In genomic region chr11:65661599-65662246, GRCh38 we compare ENCODE assay signal across 9 cellular contexts. TPM values are rescaled to one million over a fixed set of nuclear protein-coding genes. Genes with fewer than 3 reads are reported as not detected.
DNase-seq lines count a peak whose midpoint lies in the region; ATAC-seq and TF ChIP-seq lines count a peak whose summit lies in the region.
"Had no signal": no experiment of that assay in that cellular context is flagged by ENCODE, and none has a peak within 500 bp of the region (broad histone marks: within the 10 kb centered on the region; RNA-seq: fewer than 3 reads in every experiment).

No MANE protein-coding gene starts in this region.

- H3K9me3 Mint-ChIP-seq in T-helper 2 cell treated with Interferon-gamma antibody and Interleukin-4, amounts not matched to agents 5 μg/mL and 100 μg/mL, for 36 hours = no peaks in the 10 kb centered on the region

- H3K36me3 ChIP-seq in adrenal gland (replicated peaks in 1 of 2) = peaks cover 0 to 46% of the 10 kb centered on the region in 2 donors
- H3K36me3 ChIP-seq in left lung = peaks cover 0 to 49% of the 10 kb centered on the region in 2 donors
- peaks cover 47% of the 10 kb centered on the region for H3K36me3 ChIP-seq in thoracic aorta

- H3K27me3 ChIP-seq in adrenal gland (no peaks in the 10 kb centered on the region), left lung (no peaks in the 10 kb centered on the region), thoracic aorta (replicated peaks; ENCODE audit: insufficient read depth) (no peaks in the 10 kb centered on the region)

- H3K4me1 ChIP-seq in adrenal gland (replicated peaks in 1 of 2) (peaks cover 10 to 22% of the 10 kb centered on the region in 2 donors), left lung (peaks cover 11 to 57% of the 10 kb centered on the region in 2 donors), thoracic aorta (ENCODE audit: control insufficient read depth in 1 of 2, low read depth in 2 of 2) (peaks cover 14 to 25% of the 10 kb centered on the region in 2 donors)

- peak overlapping the region; percentile 79 for H3K27ac Mint-ChIP-seq in T-helper 2 cell treated with Interferon-gamma antibody and Interleukin-4, amounts not matched to agents 5 μg/mL and 100 μg/mL, for 36 hours

- ATAC-seq in left lung = no peak
- ATAC-seq in thoracic aorta (ENCODE audit: insufficient number of reproducible peaks, low FRiP score, low read depth) = no peak
- no peak for ATAC-seq in HG03097 (IDR thresholded peaks at IDR 0.05; ENCODE audit: low FRiP score, unreplicated experiment)
- no peak for ATAC-seq in HG02852 (IDR thresholded peaks at IDR 0.05; ENCODE audit: unreplicated experiment)

- H3K4me3 ChIP-seq in adrenal gland = peak overlapping the region; percentile 39 to 97 (median 83)
- H3K4me3 ChIP-seq in left lung = peak overlapping the region; percentile 81
- H3K4me3 ChIP-seq in thoracic aorta = peak overlapping the region; percentile 93

- WGBS in adrenal gland, 4 donors = 52 to 100% (median 54%) methylated on average over 1 to 25 of the region's 25 CpGs

- intact Hi-C loops in adrenal gland (cut with DNase I) = no loop called here
- intact Hi-C loops in left lung (cut with DNase I) = no loop called here

- peak overlapping the region; percentile 86 for H3K4me3 Mint-ChIP-seq in T-helper 2 cell treated with Interferon-gamma antibody and Interleukin-4, amounts not matched to agents 5 μg/mL and 100 μg/mL, for 36 hours

- H3K4me1 Mint-ChIP-seq in T-helper 2 cell treated with Interferon-gamma antibody and Interleukin-4, amounts not matched to agents 5 μg/mL and 100 μg/mL, for 36 hours (ENCODE audit: low read depth) = peaks cover 20% of the 10 kb centered on the region

- no peak for DNase-seq in T-helper 2 cell treated with Interferon-gamma antibody and Interleukin-4, amounts not matched to agents 5 μg/mL and 100 μg/mL, for 36 hours (ENCODE audit: low spot score)
- DNase-seq in T-helper 2 cell (no peak), adrenal gland (peak in 5 of 7 donors; percentile 9 to 35 (median 23)), left lung (no peak), thoracic aorta (ENCODE audit: low spot score) (no peak), kidney tubule cell (ENCODE audit: low spot score) (no peak)
- DNase-seq: NCI-H1694 had no signal

- TF ChIP-seq CTCF in adrenal gland (IDR thresholded peaks at IDR 0.05) = no peak
- no peak for TF ChIP-seq CTCF in left lung (IDR thresholded peaks at IDR 0.05)
- TF ChIP-seq CTCF in thoracic aorta (IDR thresholded peaks at IDR 0.05) = no peak

- peaks cover 43% of the 10 kb centered on the region for H3K36me3 Mint-ChIP-seq in T-helper 2 cell treated with Interferon-gamma antibody and Interleukin-4, amounts not matched to agents 5 μg/mL and 100 μg/mL, for 36 hours (ENCODE audit: low read depth)

- no peaks in the 10 kb centered on the region for H3K27me3 Mint-ChIP-seq in T-helper 2 cell treated with Interferon-gamma antibody and Interleukin-4, amounts not matched to agents 5 μg/mL and 100 μg/mL, for 36 hours (ENCODE audit: low read depth)

- no peak for TF ChIP-seq POLR2A in adrenal gland (IDR thresholded peaks at IDR 0.05)

- H3K27ac ChIP-seq in adrenal gland (peak overlapping the region; percentile 94 to 100 (median 98)), left lung (peak overlapping the region; percentile 95 to 98), thoracic aorta (peak overlapping the region; percentile 98 to 99)

- H3K9me3 ChIP-seq in adrenal gland (replicated peaks in 1 of 3) (no peaks in the 10 kb centered on the region), left lung (no peaks in the 10 kb centered on the region), thoracic aorta (no peaks in the 10 kb centered on the region)

RNA-seq across cellular contexts. Expression of gene RELA, which starts 1.0 kb away (rescaled TPM):
- total RNA-seq in adrenal gland (10 to 100 TPM; 31.7 to 76.2 (median 69.6) TPM), left lung (10 to 100 TPM; 56.5 to 67.9 TPM), thoracic aorta (10 to 100 TPM; 81.5 to 84.4 TPM)
- polyA plus RNA-seq in adrenal gland = 10 to 100 TPM; 38.2 to 64.6 (median 46.7) TPM

RNA-seq across cellular contexts. Expression of gene SIPA1, which starts 23.8 kb away (rescaled TPM):
- total RNA-seq in adrenal gland (100 to 1,000 TPM in 1 of 8 donors, 10 to 100 TPM in 7; 51.3 to 108 (median 76.3) TPM), left lung (100 to 1,000 TPM in 1 of 2 donors, 10 to 100 TPM in 1; 77.3 to 107 TPM), thoracic aorta (10 to 100 TPM; 47.9 to 69.8 TPM)
- 100 to 1,000 TPM in 2 of 3 donors, 1 to 10 TPM in 1; 8.7 to 377 (median 171) TPM for polyA plus RNA-seq in adrenal gland

RNA-seq across cellular contexts. Expression of gene PCNX3, which starts 46.1 kb away (rescaled TPM):
- total RNA-seq in adrenal gland = 10 to 100 TPM; 28.6 to 45.0 (median 41.9) TPM
- 10 to 100 TPM in 2 of 3 donors, 1 to 10 TPM in 1; 9.0 to 29.9 (median 19.2) TPM for polyA plus RNA-seq in adrenal gland
- total RNA-seq in left lung = 10 to 100 TPM; 36.7 to 44.5 TPM
- 10 to 100 TPM; 37.5 to 39.5 TPM for total RNA-seq in thoracic aorta

RNA-seq across cellular contexts. Expression of gene MAP3K11, which starts 47.7 kb away (rescaled TPM):
- total RNA-seq in adrenal gland (10 to 100 TPM; 40.2 to 84.4 (median 57.8) TPM), left lung (100 to 1,000 TPM in 1 of 2 donors, 10 to 100 TPM in 1; 74.7 to 100 TPM), thoracic aorta (10 to 100 TPM; 48.3 to 62.8 TPM)
- 100 to 1,000 TPM in 1 of 3 donors, 10 to 100 TPM in 2; 11.1 to 143 (median 85.2) TPM for polyA plus RNA-seq in adrenal gland

RNA-seq across cellular contexts. Expression of gene KAT5, which starts 50.3 kb away (rescaled TPM):
- total RNA-seq in adrenal gland = 10 to 100 TPM; 55.9 to 89.6 (median 66.8) TPM
- polyA plus RNA-seq in adrenal gland = 100 to 1,000 TPM in 2 of 3 donors, 10 to 100 TPM in 1; 52.0 to 199 (median 107) TPM
- 10 to 100 TPM; 57.0 to 67.1 TPM for total RNA-seq in left lung
- 10 to 100 TPM; 49.0 to 50.5 TPM for total RNA-seq in thoracic aorta

Comparison
In these comparisons a context has a peak if more than half of its experiments do, and no peak if none do; other contexts are left out.
1. DNase-seq: peak in adrenal gland (5 of 7); none in T-helper 2 cell treated with Interferon-gamma antibody and Interleukin-4, amounts not matched to agents 5 μg/mL and 100 μg/mL, for 36 hours (single experiment), T-helper 2 cell (0 of 5), left lung (0 of 2), thoracic aorta (single experiment) and kidney tubule cell (single experiment).
2. Peak in every context shown above with its lines, with median percentiles within 50 percentile points of each other: H3K27ac ChIP-seq and H3K4me3 ChIP-seq.